In genomic region chr2:85310330-85310729, GRCh38 we compare ENCODE assay signal across 1 cellular context.
TF ChIP-seq lines count a peak whose summit lies in the region.

No MANE protein-coding gene starts in this region.

TF ChIP-seq in GM12878, 131 proteins besides CTCF, POLR2A, EP300 and RAD21:
- no peak for TF ChIP-seq BCLAF1 (IDR thresholded peaks at IDR 0.05)
- TF ChIP-seq POLR2AphosphoS2 (IDR thresholded peaks at IDR 0.05; ENCODE audit: low read depth, low read length): no peak
- no peak for TF ChIP-seq E2F4 (IDR thresholded peaks at IDR 0.05; ENCODE audit: low read depth, low read length)
- no peak for TF ChIP-seq JUNB (IDR thresholded peaks at IDR 0.05)
- no peak for TF ChIP-seq TCF3 (IDR thresholded peaks at IDR 0.05; ENCODE audit: borderline replicate concordance, insufficient read depth, low read depth, low read length)
- no peak for TF ChIP-seq RUNX3 (IDR thresholded peaks at IDR 0.05; ENCODE audit: low read length)
- TF ChIP-seq, protein P1, sequence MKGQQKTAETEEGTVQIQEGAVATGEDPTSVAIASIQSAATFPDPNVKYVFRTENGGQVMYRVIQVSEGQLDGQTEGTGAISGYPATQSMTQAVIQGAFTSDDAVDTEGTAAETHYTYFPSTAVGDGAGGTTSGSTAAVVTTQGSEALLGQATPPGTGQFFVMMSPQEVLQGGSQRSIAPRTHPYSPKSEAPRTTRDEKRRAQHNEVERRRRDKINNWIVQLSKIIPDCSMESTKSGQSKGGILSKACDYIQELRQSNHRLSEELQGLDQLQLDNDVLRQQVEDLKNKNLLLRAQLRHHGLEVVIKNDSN (IDR thresholded peaks at IDR 0.05; ENCODE audit: borderline replicate concordance, extremely low read length, insufficient read depth, low read depth, low read length): no peak
- no peak for TF ChIP-seq KAT2A (conservative IDR thresholded peaks at IDR 0.05; ENCODE audit: control insufficient read depth, low read depth, low read length)
TF ChIP-seq in GM12878: peak in this region for 0.
